In the genomic region with DNA sequence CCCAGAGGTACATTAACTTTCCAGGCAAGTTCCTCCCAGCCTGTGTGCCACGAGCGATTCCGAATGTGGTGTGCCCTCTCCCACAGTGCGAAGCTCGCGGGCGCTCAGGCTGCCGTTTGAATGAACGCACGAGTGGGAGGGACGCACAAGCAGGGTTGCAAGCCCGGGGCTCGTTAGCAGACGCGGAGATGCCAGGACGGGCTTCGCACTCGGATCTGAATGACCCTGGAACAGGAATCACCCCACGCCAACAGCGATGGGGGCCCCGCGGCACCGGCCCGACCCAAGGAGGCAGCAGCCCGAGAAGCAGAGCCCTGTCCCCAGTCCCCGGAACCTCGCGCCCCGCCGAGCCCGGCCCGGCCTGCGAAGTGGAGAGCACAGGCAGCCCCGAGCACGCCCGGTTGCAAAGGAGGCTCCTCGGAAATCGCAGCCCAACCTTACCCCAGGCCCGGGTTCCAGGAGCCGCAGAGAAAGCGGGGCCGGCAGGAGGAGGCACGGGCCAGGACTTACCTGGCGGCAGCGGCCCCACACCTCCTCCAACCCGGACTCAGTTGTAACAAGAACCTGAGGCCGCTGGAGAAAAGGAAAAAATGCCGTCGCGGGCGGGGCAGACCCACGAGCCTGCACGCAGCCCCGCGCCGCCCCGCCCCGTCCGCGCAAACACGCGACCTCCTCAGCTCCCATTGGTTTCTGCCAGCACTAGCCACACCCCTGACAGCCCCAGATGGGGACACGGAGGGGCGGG, we compare ENCODE assay signal across 1 cellular context.
TF ChIP-seq lines count a peak whose summit lies in the region.

SLC25A30 (minus strand) TSS at position 584 of the 745 bp plus-strand sequence. CDS start 6,948 bp downstream, outside the sequence.

TF ChIP-seq in HEK293, 187 proteins besides CTCF, POLR2A, EP300 and RAD21 (continued from another document and continues in another):
- TF ChIP-seq ZNF558 (tag by site-specific recombination; IDR thresholded peaks at IDR 0.05) (no peak), ZBTB48 (tag by site-specific recombination; IDR thresholded peaks at IDR 0.05) (no peak), ZBTB17 (tag by site-specific recombination; IDR thresholded peaks at IDR 0.05) (peak; percentile 82), ZNF398 (tag by site-specific recombination; IDR thresholded peaks at IDR 0.05) (no peak), ZNF777 (tag by site-specific recombination; IDR thresholded peaks at IDR 0.05; ENCODE audit: borderline replicate concordance) (no peak; the same call in 1 of the 2 replicates), BCL6B (tag by site-specific recombination; IDR thresholded peaks at IDR 0.05) (no peak), REST (tag by site-specific recombination; IDR thresholded peaks at IDR 0.05) (peak; percentile 73), FEZF1 (tag by site-specific recombination; IDR thresholded peaks at IDR 0.05) (no peak), ZNF2 (tag by site-specific recombination; IDR thresholded peaks at IDR 0.05) (no peak), KLF16 (tag by site-specific recombination; IDR thresholded peaks at IDR 0.05) (no peak; the same call in 1 of the 2 replicates), ZNF157 (tag by site-specific recombination; IDR thresholded peaks at IDR 0.05) (no peak), ZNF146 (tag by site-specific recombination; IDR thresholded peaks at IDR 0.05) (no peak), GLIS2 (tag by site-specific recombination; IDR thresholded peaks at IDR 0.05) (peak; percentile 2), KLF9 (tag by site-specific recombination; IDR thresholded peaks at IDR 0.05; ENCODE audit: low read depth) (peak; percentile 92), YY1 (tag by site-specific recombination; IDR thresholded peaks at IDR 0.05) (no peak; the same call in 1 of the 2 replicates), ZNF324 (tag by site-specific recombination; IDR thresholded peaks at IDR 0.05) (peak; percentile 77; the same call in 1 of the 2 replicates), ZNF132 (tag by site-specific recombination; IDR thresholded peaks at IDR 0.05; ENCODE audit: borderline replicate concordance) (no peak), ZBTB7A (tag by site-specific recombination; IDR thresholded peaks at IDR 0.05; ENCODE audit: low read depth) (peak; percentile 26; the same call in 1 of the 2 replicates), ZNF747 (tag by site-specific recombination; IDR thresholded peaks at IDR 0.05) (no peak), ZNF404 (tag by site-specific recombination; IDR thresholded peaks at IDR 0.05) (no peak), MYNN (tag by site-specific recombination; IDR thresholded peaks at IDR 0.05; ENCODE audit: borderline replicate concordance) (no peak), ZNF112 (tag by site-specific recombination; IDR thresholded peaks at IDR 0.05) (no peak), ZNF248 (tag by site-specific recombination; IDR thresholded peaks at IDR 0.05) (no peak), ZNF571 (tag by site-specific recombination; IDR thresholded peaks at IDR 0.05) (no peak), ZFP41 (tag by site-specific recombination; IDR thresholded peaks at IDR 0.05; ENCODE audit: borderline replicate concordance) (no peak), ZNF544 (tag by site-specific recombination; IDR thresholded peaks at IDR 0.05) (no peak), ZNF501 (tag by site-specific recombination; IDR thresholded peaks at IDR 0.05) (0 out of 2 replicates have a peak, but pooled peaks have one; percentile 35), KLF1 (tag by site-specific recombination; IDR thresholded peaks at IDR 0.05) (no peak), ZNF585B (tag by site-specific recombination; IDR thresholded peaks at IDR 0.05) (no peak), ZNF785 (tag by site-specific recombination; IDR thresholded peaks at IDR 0.05) (no peak), ZNF677 (tag by site-specific recombination; IDR thresholded peaks at IDR 0.05) (no peak), ZNF600 (tag by site-specific recombination; IDR thresholded peaks at IDR 0.05) (peak; percentile 93), ZNF449 (tag by site-specific recombination; IDR thresholded peaks at IDR 0.05) (peak; percentile 88)
- TF ChIP-seq, protein P1, sequence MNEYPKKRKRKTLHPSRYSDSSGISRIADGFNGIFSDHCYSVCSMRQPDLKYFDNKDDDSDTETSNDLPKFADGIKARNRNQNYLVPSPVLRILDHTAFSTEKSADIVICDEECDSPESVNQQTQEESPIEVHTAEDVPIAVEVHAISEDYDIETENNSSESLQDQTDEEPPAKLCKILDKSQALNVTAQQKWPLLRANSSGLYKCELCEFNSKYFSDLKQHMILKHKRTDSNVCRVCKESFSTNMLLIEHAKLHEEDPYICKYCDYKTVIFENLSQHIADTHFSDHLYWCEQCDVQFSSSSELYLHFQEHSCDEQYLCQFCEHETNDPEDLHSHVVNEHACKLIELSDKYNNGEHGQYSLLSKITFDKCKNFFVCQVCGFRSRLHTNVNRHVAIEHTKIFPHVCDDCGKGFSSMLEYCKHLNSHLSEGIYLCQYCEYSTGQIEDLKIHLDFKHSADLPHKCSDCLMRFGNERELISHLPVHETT (tag by site-specific recombination; IDR thresholded peaks at IDR 0.05), result no peak
- TF ChIP-seq, protein P2, sequence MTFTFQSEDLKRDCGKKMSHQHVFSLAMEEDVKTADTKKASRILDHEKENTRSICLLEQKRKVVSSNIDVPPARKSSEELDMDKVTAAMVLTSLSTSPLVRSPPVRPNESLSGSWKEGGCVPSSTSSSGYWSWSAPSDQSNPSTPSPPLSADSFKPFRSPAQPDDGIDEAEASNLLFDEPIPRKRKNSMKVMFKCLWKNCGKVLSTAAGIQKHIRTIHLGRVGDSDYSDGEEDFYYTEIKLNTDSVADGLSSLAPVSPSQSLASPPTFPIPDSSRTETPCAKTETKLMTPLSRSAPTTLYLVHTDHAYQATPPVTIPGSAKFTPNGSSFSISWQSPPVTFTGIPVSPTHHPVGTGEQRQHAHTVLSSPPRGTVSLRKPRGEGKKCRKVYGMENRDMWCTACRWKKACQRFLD (tag by site-specific recombination; IDR thresholded peaks at IDR 0.05), result no peak
- TF ChIP-seq, protein P3, sequence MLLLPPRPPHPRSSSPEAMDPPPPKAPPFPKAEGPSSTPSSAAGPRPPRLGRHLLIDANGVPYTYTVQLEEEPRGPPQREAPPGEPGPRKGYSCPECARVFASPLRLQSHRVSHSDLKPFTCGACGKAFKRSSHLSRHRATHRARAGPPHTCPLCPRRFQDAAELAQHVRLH (tag by site-specific recombination; IDR thresholded peaks at IDR 0.05), result no peak
- TF ChIP-seq, protein P4, sequence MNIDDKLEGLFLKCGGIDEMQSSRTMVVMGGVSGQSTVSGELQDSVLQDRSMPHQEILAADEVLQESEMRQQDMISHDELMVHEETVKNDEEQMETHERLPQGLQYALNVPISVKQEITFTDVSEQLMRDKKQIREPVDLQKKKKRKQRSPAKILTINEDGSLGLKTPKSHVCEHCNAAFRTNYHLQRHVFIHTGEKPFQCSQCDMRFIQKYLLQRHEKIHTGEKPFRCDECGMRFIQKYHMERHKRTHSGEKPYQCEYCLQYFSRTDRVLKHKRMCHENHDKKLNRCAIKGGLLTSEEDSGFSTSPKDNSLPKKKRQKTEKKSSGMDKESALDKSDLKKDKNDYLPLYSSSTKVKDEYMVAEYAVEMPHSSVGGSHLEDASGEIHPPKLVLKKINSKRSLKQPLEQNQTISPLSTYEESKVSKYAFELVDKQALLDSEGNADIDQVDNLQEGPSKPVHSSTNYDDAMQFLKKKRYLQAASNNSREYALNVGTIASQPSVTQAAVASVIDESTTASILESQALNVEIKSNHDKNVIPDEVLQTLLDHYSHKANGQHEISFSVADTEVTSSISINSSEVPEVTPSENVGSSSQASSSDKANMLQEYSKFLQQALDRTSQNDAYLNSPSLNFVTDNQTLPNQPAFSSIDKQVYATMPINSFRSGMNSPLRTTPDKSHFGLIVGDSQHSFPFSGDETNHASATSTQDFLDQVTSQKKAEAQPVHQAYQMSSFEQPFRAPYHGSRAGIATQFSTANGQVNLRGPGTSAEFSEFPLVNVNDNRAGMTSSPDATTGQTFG (tag by site-specific recombination; IDR thresholded peaks at IDR 0.05; ENCODE audit: borderline replicate concordance), result no peak
- TF ChIP-seq, protein P5, sequence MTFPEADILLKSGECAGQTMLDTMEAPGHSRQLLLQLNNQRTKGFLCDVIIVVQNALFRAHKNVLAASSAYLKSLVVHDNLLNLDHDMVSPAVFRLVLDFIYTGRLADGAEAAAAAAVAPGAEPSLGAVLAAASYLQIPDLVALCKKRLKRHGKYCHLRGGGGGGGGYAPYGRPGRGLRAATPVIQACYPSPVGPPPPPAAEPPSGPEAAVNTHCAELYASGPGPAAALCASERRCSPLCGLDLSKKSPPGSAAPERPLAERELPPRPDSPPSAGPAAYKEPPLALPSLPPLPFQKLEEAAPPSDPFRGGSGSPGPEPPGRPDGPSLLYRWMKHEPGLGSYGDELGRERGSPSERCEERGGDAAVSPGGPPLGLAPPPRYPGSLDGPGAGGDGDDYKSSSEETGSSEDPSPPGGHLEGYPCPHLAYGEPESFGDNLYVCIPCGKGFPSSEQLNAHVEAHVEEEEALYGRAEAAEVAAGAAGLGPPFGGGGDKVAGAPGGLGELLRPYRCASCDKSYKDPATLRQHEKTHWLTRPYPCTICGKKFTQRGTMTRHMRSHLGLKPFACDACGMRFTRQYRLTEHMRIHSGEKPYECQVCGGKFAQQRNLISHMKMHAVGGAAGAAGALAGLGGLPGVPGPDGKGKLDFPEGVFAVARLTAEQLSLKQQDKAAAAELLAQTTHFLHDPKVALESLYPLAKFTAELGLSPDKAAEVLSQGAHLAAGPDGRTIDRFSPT (tag by site-specific recombination; IDR thresholded peaks at IDR 0.05), result peak; percentile 1; the same call in 1 of the 2 replicates
- TF ChIP-seq, protein P6, sequence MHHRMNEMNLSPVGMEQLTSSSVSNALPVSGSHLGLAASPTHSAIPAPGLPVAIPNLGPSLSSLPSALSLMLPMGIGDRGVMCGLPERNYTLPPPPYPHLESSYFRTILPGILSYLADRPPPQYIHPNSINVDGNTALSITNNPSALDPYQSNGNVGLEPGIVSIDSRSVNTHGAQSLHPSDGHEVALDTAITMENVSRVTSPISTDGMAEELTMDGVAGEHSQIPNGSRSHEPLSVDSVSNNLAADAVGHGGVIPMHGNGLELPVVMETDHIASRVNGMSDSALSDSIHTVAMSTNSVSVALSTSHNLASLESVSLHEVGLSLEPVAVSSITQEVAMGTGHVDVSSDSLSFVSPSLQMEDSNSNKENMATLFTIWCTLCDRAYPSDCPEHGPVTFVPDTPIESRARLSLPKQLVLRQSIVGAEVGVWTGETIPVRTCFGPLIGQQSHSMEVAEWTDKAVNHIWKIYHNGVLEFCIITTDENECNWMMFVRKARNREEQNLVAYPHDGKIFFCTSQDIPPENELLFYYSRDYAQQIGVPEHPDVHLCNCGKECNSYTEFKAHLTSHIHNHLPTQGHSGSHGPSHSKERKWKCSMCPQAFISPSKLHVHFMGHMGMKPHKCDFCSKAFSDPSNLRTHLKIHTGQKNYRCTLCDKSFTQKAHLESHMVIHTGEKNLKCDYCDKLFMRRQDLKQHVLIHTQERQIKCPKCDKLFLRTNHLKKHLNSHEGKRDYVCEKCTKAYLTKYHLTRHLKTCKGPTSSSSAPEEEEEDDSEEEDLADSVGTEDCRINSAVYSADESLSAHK (tag by site-specific recombination; IDR thresholded peaks at IDR 0.05), result no peak; the same call in 1 of the 2 replicates
